8 cellular contexts compared by ENCODE assay signal in genomic region chr1:220880367-220880680, GRCh38. TPM values are rescaled to one million over a fixed set of nuclear protein-coding genes. Genes with fewer than 3 reads are reported as not detected.
DNase-seq lines count a peak whose midpoint lies in the region; ATAC-seq and TF ChIP-seq lines count a peak whose summit lies in the region.

No MANE protein-coding gene starts in this region.

- H3K4me1 Mint-ChIP-seq in activated naive CD4-positive, alpha-beta T cell treated with anti-CD3 and anti-CD28 coated beads for 36 hours (ENCODE audit: low read depth), result peaks cover 37% of the 10 kb centered on the region
- H3K4me1 Mint-ChIP-seq in brain, result peaks cover 69% of the 10 kb centered on the region

- TF ChIP-seq CTCF in brain (conservative IDR thresholded peaks at IDR 0.05) (no peak), tibial nerve (IDR thresholded peaks at IDR 0.05) (no peak)

- CTCF ChIA-PET in activated naive CD4-positive, alpha-beta T cell treated with anti-CD3 and anti-CD28 coated beads for 36 hours (lab: Charles Lee), result no interaction called here

- intact Hi-C loops in activated naive CD4-positive, alpha-beta T cell treated with anti-CD3 and anti-CD28 coated beads for 36 hours (cut with micrococcal nuclease), result no loop called here
- intact Hi-C loops in left colon (cut with DNase I, micrococcal nuclease), result no loop called here

- H3K36me3 ChIP-seq in mesodermal cell (ENCODE audit: control insufficient read depth, insufficient read depth, low read length) (no peaks in the 10 kb centered on the region), tibial nerve (peaks cover 0 to 21% (median 0%) of the 10 kb centered on the region in 3 donors)

- no peaks in the 10 kb centered on the region for H3K36me3 Mint-ChIP-seq in activated naive CD4-positive, alpha-beta T cell treated with anti-CD3 and anti-CD28 coated beads for 36 hours (ENCODE audit: low read depth)
- no peaks in the 10 kb centered on the region for H3K36me3 Mint-ChIP-seq in brain

- peaks cover 34% of the 10 kb centered on the region for H3K4me1 ChIP-seq in mesodermal cell (ENCODE audit: control insufficient read depth, insufficient read depth, low read length, poor library complexity, severe bottlenecking)
- peaks cover 0 to 51% (median 19%) of the 10 kb centered on the region in 4 donors for H3K4me1 ChIP-seq in tibial nerve

- no peaks in the 10 kb centered on the region for H3K27me3 ChIP-seq in tibial nerve

- H3K27me3 Mint-ChIP-seq in activated naive CD4-positive, alpha-beta T cell treated with anti-CD3 and anti-CD28 coated beads for 36 hours (ENCODE audit: low read depth), result peaks cover 73% of the 10 kb centered on the region
- peaks cover 100% of the 10 kb centered on the region for H3K27me3 Mint-ChIP-seq in brain

- DNase-seq in activated naive CD4-positive, alpha-beta T cell treated with anti-CD3 and anti-CD28 coated beads for 36 hours, result no peak
- no peak for DNase-seq in activated naive CD4-positive, alpha-beta T cell (lab: John Stamatoyannopoulos, UW)
- DNase-seq in tibial nerve (ENCODE audit: low spot score in 2 of 2) (no peak), left colon (no peak), NCI-H1694 treated with DMSO at 0.1 percent for 48 hours (lab: John Stamatoyannopoulos, UW) (no peak)
- no peak for DNase-seq in NK-92 treated with Interleukin-12 subunit alpha and Interleukin-12 subunit beta, amount 100 ng/mL, for 24 hours (lab: John Stamatoyannopoulos, UW)

- peak overlapping the region; percentile 59 for H3K4me3 ChIP-seq in mesodermal cell (ENCODE audit: extremely low read depth, insufficient read depth, low read length, poor library complexity, severe bottlenecking)
- peak overlapping the region; percentile 78 to 98 (median 84) for H3K4me3 ChIP-seq in tibial nerve

- H3K27ac Mint-ChIP-seq in activated naive CD4-positive, alpha-beta T cell treated with anti-CD3 and anti-CD28 coated beads for 36 hours, result no peak overlapping the region
- H3K27ac Mint-ChIP-seq in brain, result peak overlapping the region in 1 of 5 experiments; percentile 44

- H3K9me3 ChIP-seq in mesodermal cell (ENCODE audit: control insufficient read depth, low read length) (no peaks in the 10 kb centered on the region), tibial nerve (no peaks in the 10 kb centered on the region)

- WGBS in mesodermal cell (ENCODE audit: insufficient coverage in 2 of 2), 2 experiments, result 0% methylated on average over 2 of the region's 9 CpGs; no CpG with 5 or more reads in 1 of the 2 experiments
- 18 to 19% methylated on average over 9 of the region's 9 CpGs for WGBS in tibial nerve, 2 donors

- H3K27ac ChIP-seq in mesodermal cell (ENCODE audit: low read depth, low read length, severe bottlenecking), result no peak overlapping the region
- peak overlapping the region; percentile 81 to 99 (median 95) for H3K27ac ChIP-seq in tibial nerve

- TF ChIP-seq EP300 in tibial nerve (IDR thresholded peaks at IDR 0.05), result no peak

- H3K9me3 Mint-ChIP-seq in activated naive CD4-positive, alpha-beta T cell treated with anti-CD3 and anti-CD28 coated beads for 36 hours, result no peaks in the 10 kb centered on the region
- peaks cover 0 to 6% (median 0%) of the 10 kb centered on the region in 5 experiments for H3K9me3 Mint-ChIP-seq in brain

- peak overlapping the region; percentile 39 for H3K4me3 Mint-ChIP-seq in activated naive CD4-positive, alpha-beta T cell treated with anti-CD3 and anti-CD28 coated beads for 36 hours
- H3K4me3 Mint-ChIP-seq in brain, result peak overlapping the region; percentile 74 to 86 (median 83)

- ATAC-seq in left colon, result no peak

- TF ChIP-seq POLR2A in tibial nerve (IDR thresholded peaks at IDR 0.05), result no peak

RNA-seq across cellular contexts. Expression of gene HLX, which starts 1.1 kb away (rescaled TPM):
- under 1 TPM in 1 of 2 experiments, not detected in 1; 0.12 TPM for total RNA-seq in activated naive CD4-positive, alpha-beta T cell treated with anti-CD3 and anti-CD28 coated beads for 36 hours
- polyA plus RNA-seq in brain (ENCODE audit: insufficient read depth, low read depth, low replicate concordance), result 1.8 TPM
- 9.6 TPM for polyA plus RNA-seq in mesodermal cell (2013, experiment 1 of 2)
- 13.6 TPM for polyA plus RNA-seq in mesodermal cell (2013, experiment 2 of 2)
- total RNA-seq in tibial nerve (10 to 100 TPM; 16.5 to 29.2 (median 23.0) TPM), left colon (10 to 100 TPM in 1 of 2 donors, 1 to 10 TPM in 1; 3.1 to 12.3 TPM)
